27 cellular contexts compared by ENCODE assay signal in the genomic region with DNA sequence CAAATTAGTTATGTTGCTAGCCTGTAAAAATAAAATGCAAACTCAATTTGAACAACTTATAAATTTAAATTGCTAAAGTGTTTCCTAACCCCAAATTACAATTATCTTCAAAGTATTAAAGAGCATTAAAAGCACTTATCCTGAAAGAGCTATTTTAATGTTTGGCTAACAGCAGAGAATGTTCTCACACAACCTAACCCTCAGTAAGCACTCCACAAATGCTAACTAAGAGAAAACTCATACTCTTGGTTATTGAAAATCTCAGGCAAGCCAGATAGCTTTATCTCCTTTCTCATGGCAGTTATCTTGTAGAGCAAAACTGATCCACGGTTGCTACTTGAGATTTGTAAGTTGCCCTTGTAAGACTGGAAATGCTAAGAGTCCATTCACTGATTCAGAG. TPM values are rescaled to one million over a fixed set of nuclear protein-coding genes. Genes with fewer than 3 reads are reported as not detected.
"Had no signal": no experiment of that assay in that cellular context is flagged by ENCODE, and none has a peak within 500 bp of the region (broad histone marks: within the 10 kb centered on the region; RNA-seq: fewer than 3 reads in every experiment).

No MANE protein-coding gene starts in this region.

- H3K36me3 ChIP-seq: pancreas, prostate gland, sigmoid colon, tibial nerve had no signal

- H3K27me3 ChIP-seq: pancreas, sigmoid colon, tibial nerve had no signal

- FAIRE-seq: pancreas, small intestine, urothelium cell line had no signal

- H3K9me3 ChIP-seq: pancreas, prostate gland, sigmoid colon, tibial nerve had no signal

- DNase-seq: hippocampal formation; kidney glomerular epithelial cell; left cardiac atrium; mammary epithelial cell; mesenchymal stem cell; naive thymus-derived CD8-positive, alpha-beta T cell; nucleus accumbens; pancreas; posterior cingulate gyrus; retina; right cardiac atrium; sigmoid colon; small intestine; stimulated activated CD4-positive, alpha-beta T cell treated with anti-CD3 and anti-CD28 coated beads, Interleukin-1b, Interleukin-23, amount 100 ng/mL, for 48 hours; stimulated activated CD4-positive, alpha-beta T cell treated with anti-CD3 and anti-CD28 coated beads, Interleukin-2, amount 100 ng/mL, for 48 hours; stimulated activated CD4-positive, alpha-beta T cell treated with anti-CD3 and anti-CD28 coated beads, Interleukin-4, amount 100 ng/mL, for 4 hours; stimulated activated CD8-positive, alpha-beta memory T cell treated with anti-CD3 and anti-CD28 coated beads, Interleukin-4, amount 100 ng/mL, for 48 hours; stimulated activated naive CD4-positive, alpha-beta T cell treated with Interleukin-2 at 50 U/mL for 16 hours; stimulated activated naive CD8-positive, alpha-beta T cell treated with anti-CD3 and anti-CD28 coated beads, Interleukin-15, amount 100 ng/mL, for 72 hours; substantia nigra had no signal

- H3K4me3 ChIP-seq: pancreas, prostate gland, sigmoid colon, tibial nerve had no signal

- H3K27ac ChIP-seq: pancreas, prostate gland, sigmoid colon, tibial nerve had no signal

- ATAC-seq: left cardiac atrium; naive thymus-derived CD8-positive, alpha-beta T cell; pancreas; right cardiac atrium; stimulated activated memory B cell treated with anti-CD40 and anti-IgM and Interleukin-4, amounts not matched to agents 10 μg/mL and 1 μg/mL and 100 μg/mL, for 72 hours; stimulated activated naive CD8-positive, alpha-beta T cell treated with anti-CD3 and anti-CD28 coated beads, Interleukin-15, amount 100 ng/mL, for 72 hours had no signal

- H3K4me1 ChIP-seq: prostate gland had no signal

RNA-seq across cellular contexts. Expression of a gene that starts 30.5 kb away (rescaled TPM):
- total RNA-seq: left cardiac atrium; liver; naive thymus-derived CD8-positive, alpha-beta T cell; osteoblast; right cardiac atrium; sigmoid colon; temporal lobe; tibial nerve had no signal
- polyA plus RNA-seq: naive thymus-derived CD8-positive, alpha-beta T cell; right cardiac atrium had no signal
